ENCODE assay signal across 8 cellular contexts in the genomic region with DNA sequence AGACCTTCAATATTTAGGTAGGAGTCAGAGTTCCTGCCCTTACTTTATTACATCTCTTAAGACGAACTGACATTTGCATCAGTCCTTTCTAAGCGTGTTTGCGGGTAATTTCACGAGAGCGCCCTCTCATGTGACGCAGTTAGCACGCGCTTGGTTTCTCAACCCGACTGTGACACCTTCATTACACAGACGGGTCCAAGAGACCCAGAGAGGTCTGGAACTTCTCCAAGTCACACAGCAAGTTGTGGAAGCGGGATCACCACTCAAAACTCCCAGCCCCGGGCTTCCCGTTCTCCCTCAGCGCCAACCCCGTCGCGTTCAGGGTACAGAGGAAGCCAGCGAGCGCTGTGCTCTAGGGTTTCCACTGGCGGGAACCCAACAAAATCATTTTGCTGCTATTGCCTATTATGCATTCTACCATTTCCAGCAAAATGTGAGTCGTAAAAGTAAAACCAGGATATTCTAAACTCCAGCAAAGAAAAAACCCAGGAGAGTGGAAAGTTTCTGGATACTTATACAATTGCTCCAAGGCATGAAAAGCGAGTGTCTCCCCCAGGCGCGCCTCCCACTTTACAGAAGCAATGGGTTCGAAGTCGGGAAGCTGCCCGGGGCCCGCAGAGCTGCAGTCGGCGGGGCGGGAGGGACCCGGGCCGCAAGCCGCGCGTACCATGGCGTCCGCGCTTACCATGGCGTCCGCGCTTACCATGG. TPM values are rescaled to one million over a fixed set of nuclear protein-coding genes. Genes with fewer than 3 reads are reported as not detected.
DNase-seq lines count a peak whose midpoint lies in the region; ATAC-seq and TF ChIP-seq lines count a peak whose summit lies in the region.

No MANE protein-coding gene starts in this region.

- DNase-seq in AG20443 (ENCODE audit: low spot score), result peak; percentile 81
- DNase-seq in NCI-H526 treated with DMSO at 0.1 percent for 48 hours (lab: John Stamatoyannopoulos, UW), result peak; percentile 34
- peak; percentile 86 for DNase-seq in activated CD8-positive, alpha-beta memory T cell treated with anti-CD3 and anti-CD28 coated beads for 24 hours
- peak in 1 of 2 experiments; percentile 50 for DNase-seq in mesothelial cell of epicardium (ENCODE audit: low spot score in 2 of 2, unreplicated experiment in 2 of 2)
- DNase-seq in stimulated activated CD8-positive, alpha-beta memory T cell treated with anti-CD3 and anti-CD28 coated beads, Interleukin-15, amount 100 ng/mL, for 4 hours (ENCODE audit: low read depth in 2 of 2), result peak; percentile 50 to 69

- peak overlapping the region; percentile 61 for H3K4me3 Mint-ChIP-seq in mesothelial cell of epicardium

- no peaks in the 10 kb centered on the region for H3K27me3 ChIP-seq in endocrine pancreas (ENCODE audit: control insufficient read depth, insufficient read depth, low read length)

- no peaks in the 10 kb centered on the region for H3K9me3 ChIP-seq in endocrine pancreas (ENCODE audit: control insufficient read depth, low read length)

- H3K9me3 Mint-ChIP-seq in mesothelial cell of epicardium, result peaks cover 4% of the 10 kb centered on the region

- H3K27me3 Mint-ChIP-seq in mesothelial cell of epicardium (ENCODE audit: low read depth), result no peaks in the 10 kb centered on the region

- peak overlapping the region; percentile 96 for H3K9ac ChIP-seq in endocrine pancreas (ENCODE audit: control insufficient read depth, insufficient read depth, low read length)

- H3K36me3 Mint-ChIP-seq in mesothelial cell of epicardium, result peaks cover 7% of the 10 kb centered on the region

- peak; percentile 57 for ATAC-seq in GM18909 (IDR thresholded peaks at IDR 0.05; ENCODE audit: poor library complexity, unreplicated experiment)
- peak; percentile 69 for ATAC-seq in HG03159 (IDR thresholded peaks at IDR 0.05; ENCODE audit: unreplicated experiment)

- TF ChIP-seq CTCF in mesothelial cell of epicardium (IDR thresholded peaks at IDR 0.05; ENCODE audit: unreplicated experiment), result no peak

- H3K36me3 ChIP-seq in endocrine pancreas (ENCODE audit: control insufficient read depth, insufficient read depth, low read length), result peaks cover 3% of the 10 kb centered on the region

- peak overlapping the region; percentile 89 for H3K4me3 ChIP-seq in endocrine pancreas (ENCODE audit: control insufficient read depth, insufficient read depth, low read length)

- H3K4me1 ChIP-seq in endocrine pancreas (ENCODE audit: control insufficient read depth, insufficient read depth, low read length), result peaks cover 3% of the 10 kb centered on the region

- peaks cover 7% of the 10 kb centered on the region for H3K4me1 Mint-ChIP-seq in mesothelial cell of epicardium

- H3K27ac Mint-ChIP-seq in mesothelial cell of epicardium, result peak overlapping the region; percentile 7

RNA-seq across cellular contexts. Expression of a gene that starts 0.6 kb away (rescaled TPM):
- total RNA-seq in mesothelial cell of epicardium, result 69.5 to 77.1 TPM (median 71.6 TPM) in 3 replicates

RNA-seq across cellular contexts. Expression of a gene that starts 54.4 kb away (rescaled TPM):
- 54.0 to 60.8 TPM (median 55.4 TPM) in 3 replicates for total RNA-seq in mesothelial cell of epicardium
